25 cellular contexts compared by ENCODE assay signal in genomic region chr2:4291430-4291829, GRCh38.
DNase-seq lines count a peak whose midpoint lies in the region; ATAC-seq and TF ChIP-seq lines count a peak whose summit lies in the region.
"Had no signal": no experiment of that assay in that cellular context is flagged by ENCODE, and none has a peak within 500 bp of the region (broad histone marks: within the 10 kb centered on the region; RNA-seq: fewer than 3 reads in every experiment).

No MANE protein-coding gene starts in this region.

- H3K9me3 ChIP-seq in DOHH2 (ENCODE audit: control insufficient read depth, insufficient read depth, low read length), result no peaks in the 10 kb centered on the region

- 0 out of 2 replicates have a peak, but pooled peaks cover 2% of the 10 kb centered on the region for H3F3A ChIP-seq in DOHH2 (ENCODE audit: control insufficient read depth, insufficient read depth)

- POLR2A ChIA-PET in activated CD4-positive, alpha-beta memory T cell treated with anti-CD3 and anti-CD28 coated beads, Interleukin-2, amount 10 ng/mL, durations not matched to agents 7 days and 5 days (lab: Charles Lee), result no interaction called here

- TF ChIP-seq CTCF in DOHH2 (IDR thresholded peaks at IDR 0.05; ENCODE audit: low read depth, low read length, poor library complexity, severe bottlenecking), result no peak

- peaks cover 31% of the 10 kb centered on the region for H3K4me1 ChIP-seq in DOHH2 (ENCODE audit: control insufficient read depth, low read length)

- H3K27me3 ChIP-seq in DOHH2 (ENCODE audit: control insufficient read depth, low read length), result no peaks in the 10 kb centered on the region

- no peak overlapping the region for H3K4me3 Mint-ChIP-seq in memory B cell
- H3K4me3 Mint-ChIP-seq in activated CD4-positive, alpha-beta T cell treated with anti-CD3 and anti-CD28 coated beads, Interleukin-2, amount 10 ng/mL, durations not matched to agents 24 days and 14 days, result no peak overlapping the region
- H3K4me3 Mint-ChIP-seq in activated CD4-positive, alpha-beta memory T cell treated with anti-CD3 and anti-CD28 coated beads, Interleukin-2, amount 10 ng/mL, durations not matched to agents 7 days and 5 days, result no peak overlapping the region
- H3K4me3 Mint-ChIP-seq: CD8-positive, alpha-beta T cell; GM23338; H9; T-cell had no signal

- peak overlapping the region; percentile 62 for H3K27ac ChIP-seq in DOHH2 (ENCODE audit: low read depth, low read length)
- H3K27ac ChIP-seq: PC-9 had no signal

- no peaks in the 10 kb centered on the region for H3K79me2 ChIP-seq in DOHH2 (ENCODE audit: control insufficient read depth, low read length)

- H3K9me3 Mint-ChIP-seq in memory B cell, result peaks cover 1% of the 10 kb centered on the region
- no peaks in the 10 kb centered on the region for H3K9me3 Mint-ChIP-seq in activated CD4-positive, alpha-beta T cell treated with anti-CD3 and anti-CD28 coated beads, Interleukin-2, amount 10 ng/mL, durations not matched to agents 24 days and 14 days
- H3K9me3 Mint-ChIP-seq in activated CD4-positive, alpha-beta memory T cell treated with anti-CD3 and anti-CD28 coated beads, Interleukin-2, amount 10 ng/mL, durations not matched to agents 7 days and 5 days, result peaks cover 9% of the 10 kb centered on the region
- H3K9me3 Mint-ChIP-seq: CD8-positive, alpha-beta T cell had no signal

- intact Hi-C loops in activated CD4-positive, alpha-beta T cell treated with anti-CD3 and anti-CD28 coated beads, Interleukin-2, amount 10 ng/mL, durations not matched to agents 24 days and 14 days (cut with micrococcal nuclease), result no loop called here

- DNase-seq in NCI-H2171 treated with DMSO at 0.1 percent for 48 hours (lab: John Stamatoyannopoulos, UW), result peak; percentile 20
- DNase-seq in NCI-H2171 (lab: John Stamatoyannopoulos, UW), result no peak
- peak; percentile 1 for DNase-seq in MV-4-11 (lab: John Stamatoyannopoulos, UW)
- no peak for DNase-seq in memory B cell (ENCODE audit: low spot score in 2 of 2)
- DNase-seq in activated CD4-positive, alpha-beta T cell treated with anti-CD3 and anti-CD28 coated beads, Interleukin-2, amount 10 ng/mL, durations not matched to agents 24 days and 14 days, result no peak
- DNase-seq in NCI-H1694 (lab: John Stamatoyannopoulos, UW), result no peak
- no peak for DNase-seq in activated CD4-positive, alpha-beta memory T cell treated with anti-CD3 and anti-CD28 coated beads, Interleukin-2, amount 10 ng/mL, durations not matched to agents 7 days and 5 days
- DNase-seq: 8988T; ACHN; CD8-positive, alpha-beta T cell; DMS 273 treated with DMSO at 0.1 percent for 48 hours; DMS79; GF-D8; H9; Karpas-422; NCI-H1092 treated with DMSO at 0.1 percent for 48 hours; NCI-H1436; NCI-H187 treated with DMSO at 0.1 percent for 48 hours; NCI-H446; NCI-H524 treated with DMSO at 0.1 percent for 48 hours; PC-9; T-cell had no signal

- H3K4me1 Mint-ChIP-seq in memory B cell, result peaks cover 3% of the 10 kb centered on the region
- no peaks in the 10 kb centered on the region for H3K4me1 Mint-ChIP-seq in activated CD4-positive, alpha-beta T cell treated with anti-CD3 and anti-CD28 coated beads, Interleukin-2, amount 10 ng/mL, durations not matched to agents 24 days and 14 days
- no peaks in the 10 kb centered on the region for H3K4me1 Mint-ChIP-seq in activated CD4-positive, alpha-beta memory T cell treated with anti-CD3 and anti-CD28 coated beads, Interleukin-2, amount 10 ng/mL, durations not matched to agents 7 days and 5 days
- H3K4me1 Mint-ChIP-seq: GM23338, H9, T-cell had no signal

- CTCF ChIA-PET in activated CD4-positive, alpha-beta memory T cell treated with anti-CD3 and anti-CD28 coated beads, Interleukin-2, amount 10 ng/mL, durations not matched to agents 7 days and 5 days (lab: Charles Lee), result no interaction called here

- no peaks in the 10 kb centered on the region for H4K20me1 ChIP-seq in DOHH2 (ENCODE audit: control insufficient read depth, insufficient read depth, low read depth, low read length)

- H3K27ac Mint-ChIP-seq in memory B cell, result peak overlapping the region; percentile 22
- no peak overlapping the region for H3K27ac Mint-ChIP-seq in activated CD4-positive, alpha-beta T cell treated with anti-CD3 and anti-CD28 coated beads, Interleukin-2, amount 10 ng/mL, durations not matched to agents 24 days and 14 days
- no peak overlapping the region for H3K27ac Mint-ChIP-seq in activated CD4-positive, alpha-beta memory T cell treated with anti-CD3 and anti-CD28 coated beads, Interleukin-2, amount 10 ng/mL, durations not matched to agents 7 days and 5 days
- H3K27ac Mint-ChIP-seq: CD8-positive, alpha-beta T cell; GM23338; H9; T-cell had no signal

- peak overlapping the region; percentile 28; the same call in 1 of the 2 replicates for H3K4me3 ChIP-seq in DOHH2 (ENCODE audit: low read length)
- H3K4me3 ChIP-seq: GM23338, PC-9 had no signal

- no peaks in the 10 kb centered on the region for H3K27me3 Mint-ChIP-seq in memory B cell
- no peaks in the 10 kb centered on the region for H3K27me3 Mint-ChIP-seq in activated CD4-positive, alpha-beta T cell treated with anti-CD3 and anti-CD28 coated beads, Interleukin-2, amount 10 ng/mL, durations not matched to agents 24 days and 14 days
- no peaks in the 10 kb centered on the region for H3K27me3 Mint-ChIP-seq in activated CD4-positive, alpha-beta memory T cell treated with anti-CD3 and anti-CD28 coated beads, Interleukin-2, amount 10 ng/mL, durations not matched to agents 7 days and 5 days
- H3K27me3 Mint-ChIP-seq: T-cell had no signal

- no peak for ATAC-seq in memory B cell (ENCODE audit: low read depth)
- ATAC-seq: CD8-positive, alpha-beta T cell; GM23338; Right ventricle myocardium inferior; T-cell had no signal

- H3K36me3 ChIP-seq in DOHH2 (ENCODE audit: control insufficient read depth, low read length), result no peaks in the 10 kb centered on the region

- H3K36me3 Mint-ChIP-seq in memory B cell, result no peaks in the 10 kb centered on the region
- H3K36me3 Mint-ChIP-seq in activated CD4-positive, alpha-beta T cell treated with anti-CD3 and anti-CD28 coated beads, Interleukin-2, amount 10 ng/mL, durations not matched to agents 24 days and 14 days (ENCODE audit: low read depth), result no peaks in the 10 kb centered on the region
- no peaks in the 10 kb centered on the region for H3K36me3 Mint-ChIP-seq in activated CD4-positive, alpha-beta memory T cell treated with anti-CD3 and anti-CD28 coated beads, Interleukin-2, amount 10 ng/mL, durations not matched to agents 7 days and 5 days (ENCODE audit: low read depth)
- H3K36me3 Mint-ChIP-seq: CD8-positive, alpha-beta T cell; T-cell had no signal

- H3K9me2 ChIP-seq in DOHH2 (replicated peaks; ENCODE audit: control insufficient read depth, low read length), result no peaks in the 10 kb centered on the region

- peak overlapping the region; percentile 47 for H3K4me2 ChIP-seq in DOHH2 (ENCODE audit: low read length)
- H3K4me2 ChIP-seq: GM23338, PC-9 had no signal

Comparison
In these comparisons a context has a peak if more than half of its experiments do, and no peak if none do; other contexts are left out.
1. DNase-seq: peak in NCI-H2171 treated with DMSO at 0.1 percent for 48 hours (single experiment) and MV-4-11 (single experiment); none in NCI-H2171 (single experiment), memory B cell (0 of 2), activated CD4-positive, alpha-beta T cell treated with anti-CD3 and anti-CD28 coated beads, Interleukin-2, amount 10 ng/mL, durations not matched to agents 24 days and 14 days (single experiment), NCI-H1694 (single experiment) and activated CD4-positive, alpha-beta memory T cell treated with anti-CD3 and anti-CD28 coated beads, Interleukin-2, amount 10 ng/mL, durations not matched to agents 7 days and 5 days (single experiment).